ENCODE assay signal across 8 cellular contexts in genomic region chr1:48203287-48203900, GRCh38. TPM values are rescaled to one million over a fixed set of nuclear protein-coding genes. Genes with fewer than 3 reads are reported as not detected.
A peak's percentile ranks its signal among the peaks of the same experiment; 100 is the strongest.
DNase-seq lines count a peak whose midpoint lies in the region; ATAC-seq, FAIRE-seq and TF ChIP-seq lines count a peak whose summit lies in the region.

No MANE protein-coding gene starts in this region.

- no peaks in the 10 kb centered on the region for H3K9me3 Mint-ChIP-seq in CD8-positive, alpha-beta T cell

- H3K27me3 ChIP-seq in CD8-positive, alpha-beta T cell (ENCODE audit: insufficient read depth, low read length): no peaks in the 10 kb centered on the region
- no peaks in the 10 kb centered on the region for H3K27me3 ChIP-seq in right lobe of liver

- no peak overlapping the region for H3K4me3 Mint-ChIP-seq in CD8-positive, alpha-beta T cell

- CTCF ChIA-PET in CD8-positive, alpha-beta T cell (lab: Charles Lee): interaction anchor here (0.6 to 1.2 kb wide), 6 partner anchors 13 to 58 kb away, joined by 3 to 4 read pairs (median 3); no protein-coding TSS in a partner anchor

- H3K9me3 ChIP-seq in CD8-positive, alpha-beta T cell (ENCODE audit: low read length): no peaks in the 10 kb centered on the region
- H3K9me3 ChIP-seq in right lobe of liver: no peaks in the 10 kb centered on the region

- peak; percentile 40 for TF ChIP-seq CTCF in CD8-positive, alpha-beta T cell (IDR thresholded peaks at IDR 0.05)
- TF ChIP-seq CTCF in right lobe of liver (IDR thresholded peaks at IDR 0.05): peak; percentile 63 to 65 (median 64)

- POLR2A ChIA-PET in CD8-positive, alpha-beta T cell (lab: Charles Lee): no interaction called here

- 70% methylated on average over 3 of the region's 3 CpGs for WGBS in right lobe of liver (ENCODE audit: insufficient coverage, low coverage, low lambda C conversion rate, missing lambda C conversion rate)

- H3K27ac ChIP-seq in CD8-positive, alpha-beta T cell (ENCODE audit: low read depth, low read length): no peak overlapping the region
- H3K27ac ChIP-seq in right lobe of liver: no peak overlapping the region

- no peak for TF ChIP-seq POLR2A in right lobe of liver (IDR thresholded peaks at IDR 0.05)

- H3K4me1 Mint-ChIP-seq in CD8-positive, alpha-beta T cell (ENCODE audit: low read depth): no peaks in the 10 kb centered on the region

- peak; percentile 8 for FAIRE-seq in GM19239 (lab: Jason Lieb, UNC)

- peaks cover 7% of the 10 kb centered on the region for H3K27me3 Mint-ChIP-seq in CD8-positive, alpha-beta T cell (ENCODE audit: low read depth)

- DNase-seq in CD8-positive, alpha-beta T cell: no peak
- DNase-seq in GM19239 (ENCODE audit: insufficient read length, low spot score) (no peak), M059J (ENCODE audit: low read depth) (peak; percentile 11), astrocyte of the hippocampus (ENCODE audit: low read depth, low spot score) (peak; percentile 49), right lobe of liver (no peak), GOT3 (lab: John Stamatoyannopoulos, UW) (no peak)
- DNase-seq in activated naive CD4-positive, alpha-beta T cell (lab: John Stamatoyannopoulos, UW): no peak

- no peak overlapping the region for H3K4me3 ChIP-seq in CD8-positive, alpha-beta T cell (ENCODE audit: low read depth, low read length)
- H3K4me3 ChIP-seq in right lobe of liver: no peak overlapping the region

- intact Hi-C loops in CD8-positive, alpha-beta T cell (cut with DNase I, micrococcal nuclease): no loop called here
- intact Hi-C loops in right lobe of liver (cut with DNase I): loop anchor here (5.0 kb wide), 1 partner anchor 91 kb away; no protein-coding TSS in a partner anchor

- H3K36me3 Mint-ChIP-seq in CD8-positive, alpha-beta T cell: no peaks in the 10 kb centered on the region

- no peak overlapping the region for H3K27ac Mint-ChIP-seq in CD8-positive, alpha-beta T cell

- H3K4me1 ChIP-seq in CD8-positive, alpha-beta T cell (ENCODE audit: insufficient read depth, low read length): no peaks in the 10 kb centered on the region
- H3K4me1 ChIP-seq in right lobe of liver: no peaks in the 10 kb centered on the region

- no peak for ATAC-seq in CD8-positive, alpha-beta T cell
- ATAC-seq in right lobe of liver: peak; percentile 66 to 82 (median 68)
- ATAC-seq in HG02938 (IDR thresholded peaks at IDR 0.05; ENCODE audit: unreplicated experiment): no peak

- no peaks in the 10 kb centered on the region for H3K36me3 ChIP-seq in CD8-positive, alpha-beta T cell (ENCODE audit: insufficient read depth, low read length)
- H3K36me3 ChIP-seq in right lobe of liver: no peaks in the 10 kb centered on the region

RNA-seq across cellular contexts. Expression of gene SLC5A9, which starts 19.1 kb away (rescaled TPM):
- not detected for total RNA-seq in CD8-positive, alpha-beta T cell
- total RNA-seq in M059J (2014; rRNA removed; shearing (Covaris generic)): not detected in 2 replicates
- total RNA-seq in right lobe of liver: 10 to 100 TPM in 4 of 6 experiments, 1 to 10 TPM in 2; 8.5 to 16.9 (median 11.8) TPM

Comparison
In these comparisons a context has a peak if more than half of its experiments do, and no peak if none do; other contexts are left out.
1. ATAC-seq: peak in right lobe of liver (4 of 4); none in CD8-positive, alpha-beta T cell (single experiment) and HG02938 (single experiment).
2. DNase-seq: peak in M059J (single experiment) and astrocyte of the hippocampus (single experiment); none in CD8-positive, alpha-beta T cell (0 of 7), GM19239 (single experiment), right lobe of liver (0 of 3), activated naive CD4-positive, alpha-beta T cell (0 of 4) and GOT3 (single experiment).
3. intact Hi-C loops: an anchor here in right lobe of liver (5.0 kb wide); none called in CD8-positive, alpha-beta T cell.